Comparison of ENCODE assay signal across 8 cellular contexts in the genomic region with DNA sequence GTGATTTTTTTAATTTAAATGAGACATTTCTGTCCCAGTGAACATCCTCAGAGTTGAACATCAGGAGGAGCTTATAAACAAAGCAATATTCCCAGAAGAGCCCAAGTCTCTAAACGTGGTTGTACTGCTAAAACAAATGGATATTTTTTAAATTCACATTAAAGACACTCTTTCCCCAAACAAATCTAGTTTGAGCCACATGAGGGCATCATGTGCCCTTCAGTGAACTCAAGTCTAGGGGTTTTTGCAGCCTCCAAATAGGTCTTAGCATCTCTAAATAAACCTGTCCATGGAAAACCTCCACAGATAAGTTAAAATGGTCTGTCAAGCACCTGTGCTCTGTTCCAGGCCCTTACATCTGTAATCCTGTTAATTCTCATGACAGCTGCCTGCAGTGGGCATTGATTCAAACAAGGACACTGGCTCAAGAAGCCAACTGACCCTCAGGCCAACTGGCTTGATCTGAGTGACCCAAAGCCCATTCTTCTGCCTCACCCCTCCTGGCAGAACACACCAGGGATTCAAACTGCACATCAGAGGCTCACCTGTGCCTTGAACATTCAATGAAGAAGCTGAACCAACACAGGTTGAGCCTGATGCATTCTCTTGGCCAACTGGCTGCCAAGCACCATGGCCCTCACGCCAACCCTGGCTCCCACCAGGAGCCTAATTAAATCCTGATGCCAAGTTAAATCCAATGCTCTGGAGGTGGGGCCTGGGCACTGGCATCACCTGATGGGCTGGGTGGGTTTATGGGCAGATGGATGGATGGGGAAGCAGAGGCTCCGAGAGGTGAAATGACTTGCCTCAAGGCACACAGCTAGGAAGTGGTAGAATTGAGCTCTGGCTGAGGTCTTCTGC. TPM values are rescaled to one million over a fixed set of nuclear protein-coding genes. Genes with fewer than 3 reads are reported as not detected.
DNase-seq lines count a peak whose midpoint lies in the region; ATAC-seq, FAIRE-seq and TF ChIP-seq lines count a peak whose summit lies in the region.

No MANE protein-coding gene starts in this region.

- H3K27me3 ChIP-seq in WERI-Rb-1 (ENCODE audit: insufficient read depth, low read depth, severe bottlenecking) (no peaks in the 10 kb centered on the region), keratinocyte (ENCODE audit: control insufficient read depth, extremely low read depth, insufficient read depth, low read length) (peaks cover 7% of the 10 kb centered on the region)

- no peaks in the 10 kb centered on the region for H3K79me2 ChIP-seq in keratinocyte (ENCODE audit: control insufficient read depth, insufficient read depth, low read length)

- H3K4me1 ChIP-seq in keratinocyte (ENCODE audit: control insufficient read depth, extremely low read depth, insufficient read depth, low read length) = peaks cover 7% of the 10 kb centered on the region

- H3K9ac ChIP-seq in keratinocyte (ENCODE audit: control insufficient read depth, extremely low read depth, insufficient read depth, low read length) = no peak overlapping the region

- H3K4me3 ChIP-seq in AG10803 (ENCODE audit: low read length) = no peak overlapping the region
- no peak overlapping the region for H3K4me3 ChIP-seq in WERI-Rb-1 (ENCODE audit: low read depth, low read length)
- H3K4me3 ChIP-seq in keratinocyte (ENCODE audit: control insufficient read depth in 2 of 3, extremely low read depth in 1 of 3, insufficient read depth in 2 of 3, low read depth in 1 of 3, low read length in 3 of 3) = no peak overlapping the region

- no peak overlapping the region for H2AFZ ChIP-seq in keratinocyte (ENCODE audit: control insufficient read depth, low read length)

- peaks cover 24% of the 10 kb centered on the region for H3K36me3 ChIP-seq in WERI-Rb-1
- peaks cover 22 to 27% of the 10 kb centered on the region in 2 experiments for H3K36me3 ChIP-seq in keratinocyte (ENCODE audit: control insufficient read depth in 2 of 2, extremely low read depth in 1 of 2, insufficient read depth in 2 of 2, low read length in 2 of 2)

- dilution Hi-C loops in keratinocyte (cut with MboI; ENCODE audit: extremely low pct_ligation_motif_present, low sequenced_read_pairs) = no loop called here

- no peaks in the 10 kb centered on the region for H3K9me1 ChIP-seq in keratinocyte (ENCODE audit: control insufficient read depth, extremely low read depth, insufficient read depth, low read length)

- no peaks in the 10 kb centered on the region for H4K20me1 ChIP-seq in keratinocyte (ENCODE audit: control insufficient read depth, extremely low read depth, insufficient read depth, low read length)

- no peak overlapping the region for H3K4me2 ChIP-seq in keratinocyte (ENCODE audit: control insufficient read depth, extremely low read depth, insufficient read depth, low read depth, low read length)

- H3K9me3 ChIP-seq in WERI-Rb-1 (ENCODE audit: severe bottlenecking) (no peaks in the 10 kb centered on the region), keratinocyte (ENCODE audit: control insufficient read depth, low read depth, low read length) (no peaks in the 10 kb centered on the region)

- ATAC-seq in HG03442 (IDR thresholded peaks at IDR 0.05; ENCODE audit: unreplicated experiment) = no peak
- ATAC-seq in HG02852 (IDR thresholded peaks at IDR 0.05; ENCODE audit: unreplicated experiment) = no peak

- no peak for TF ChIP-seq POLR2A in GM12891 (IDR thresholded peaks at IDR 0.05; ENCODE audit: low read depth, low read length)

- peak; percentile 75 for DNase-seq in AG10803 (ENCODE audit: low read depth)
- no peak for DNase-seq in GM12891 (ENCODE audit: insufficient read length, low spot score)
- no peak for DNase-seq in WERI-Rb-1
- no peak for DNase-seq in keratinocyte (ENCODE audit: low read depth, low spot score)
- no peak for DNase-seq in HuH-7.5 (ENCODE audit: low spot score)
- DNase-seq in RCC 7860 (ENCODE audit: low spot score) = no peak

- H3K27ac ChIP-seq in WERI-Rb-1 = no peak overlapping the region
- H3K27ac ChIP-seq in keratinocyte (ENCODE audit: control insufficient read depth, insufficient read depth, low read length) = no peak overlapping the region

- peak; percentile 81 for TF ChIP-seq CTCF in AG10803 (conservative IDR thresholded peaks at IDR 0.05; ENCODE audit: low read length)
- TF ChIP-seq CTCF in WERI-Rb-1 (IDR thresholded peaks at IDR 0.05; ENCODE audit: low read depth, low read length) = 0 out of 2 replicates have a peak, but pooled peaks have one; percentile 27
- TF ChIP-seq CTCF in keratinocyte (optimal IDR thresholded peaks at IDR 0.05 in 1 of 3, IDR thresholded peaks at IDR 0.05 in 1 of 3, conservative IDR thresholded peaks at IDR 0.05 in 1 of 3; ENCODE audit: extremely low read depth in 1 of 3, insufficient read depth in 2 of 3, low read length in 3 of 3) = peak in 2 of 3 experiments; percentile 17 to 34

- FAIRE-seq in GM12891 (lab: Jason Lieb, UNC) (peak; percentile 40), keratinocyte (lab: Jason Lieb, UNC) (no peak), RCC 7860 (lab: Jason Lieb, UNC) (no peak)

TF ChIP-seq in GM12891, 5 proteins besides CTCF, POLR2A, EP300 and RAD21:
- TF ChIP-seq POU2F2 (IDR thresholded peaks at IDR 0.05; ENCODE audit: low read depth, low read length) (no peak), POLR2AphosphoS5 (IDR thresholded peaks at IDR 0.05; ENCODE audit: low read depth, low read length) (no peak), TAF1 (IDR thresholded peaks at IDR 0.05; ENCODE audit: low read depth, low read length) (no peak), SPI1 (IDR thresholded peaks at IDR 0.05; ENCODE audit: low read depth, low read length) (no peak), PAX5 (IDR thresholded peaks at IDR 0.05; ENCODE audit: insufficient read depth, low read length, severe bottlenecking) (no peak)

RNA-seq across cellular contexts. Expression of gene ISCU, which starts 8.6 kb away (rescaled TPM):
- 134 TPM for polyA plus RNA-seq in GM12891 (2012; ENCODE audit: low read depth, missing spikeins)
- 70.1 to 106 TPM (median 82.4 TPM) in 3 replicates for polyA plus RNA-seq in keratinocyte
- 89.9 TPM for polyA plus RNA-seq in keratinocyte (2011; ENCODE audit: low read depth)
- polyA plus RNA-seq in keratinocyte (2011; cell fraction: cytosol; rRNA removed) = 86.4 and 129 TPM in 2 replicates
- polyA plus RNA-seq in keratinocyte (2011; cell fraction: nucleus; rRNA removed) = 85.0 and 98.5 TPM in 2 replicates
- 69.9 and 117 TPM in 2 replicates for polyA plus RNA-seq in keratinocyte (2012; ENCODE audit: low replicate concordance)
- polyA minus RNA-seq in keratinocyte = 20.2 to 53.9 TPM (median 50.3 TPM) in 3 replicates
- polyA minus RNA-seq in keratinocyte (2011; cell fraction: cytosol; rRNA and poly(A)+ RNA removed) = 38.6 TPM
- 10.3 and 14.5 TPM in 2 replicates for polyA minus RNA-seq in keratinocyte (2011; cell fraction: nucleus; rRNA and poly(A)+ RNA removed)

RNA-seq across cellular contexts. Expression of gene SART3, which starts 10.0 kb away (rescaled TPM):
- 31.7 TPM for polyA plus RNA-seq in GM12891 (2012; ENCODE audit: low read depth, missing spikeins)
- 14.1 to 19.0 TPM (median 18.4 TPM) in 3 replicates for polyA plus RNA-seq in keratinocyte
- polyA plus RNA-seq in keratinocyte (2011; ENCODE audit: low read depth) = 48.8 TPM
- 10.1 and 12.8 TPM in 2 replicates for polyA plus RNA-seq in keratinocyte (2011; cell fraction: cytosol; rRNA removed)
- polyA plus RNA-seq in keratinocyte (2011; cell fraction: nucleus; rRNA removed) = 35.3 and 43.8 TPM in 2 replicates
- polyA plus RNA-seq in keratinocyte (2012; ENCODE audit: low replicate concordance) = 24.8 and 34.1 TPM in 2 replicates
- 14.2 to 45.4 TPM (median 21.3 TPM) in 3 replicates for polyA minus RNA-seq in keratinocyte
- polyA minus RNA-seq in keratinocyte (2011; cell fraction: cytosol; rRNA and poly(A)+ RNA removed) = 6.3 TPM
- 37.2 and 42.9 TPM in 2 replicates for polyA minus RNA-seq in keratinocyte (2011; cell fraction: nucleus; rRNA and poly(A)+ RNA removed)

RNA-seq across cellular contexts. Expression of gene TMEM119, which starts 26.9 kb away (rescaled TPM):
- 0.10 TPM for polyA plus RNA-seq in GM12891 (2012; ENCODE audit: low read depth, missing spikeins)
- polyA plus RNA-seq in keratinocyte = not detected in 3 replicates
- not detected for polyA plus RNA-seq in keratinocyte (2011; ENCODE audit: low read depth)
- not detected in 2 replicates for polyA plus RNA-seq in keratinocyte (2011; cell fraction: cytosol; rRNA removed)
- not detected in 2 replicates for polyA plus RNA-seq in keratinocyte (2011; cell fraction: nucleus; rRNA removed)
- not detected in 2 replicates for polyA plus RNA-seq in keratinocyte (2012; ENCODE audit: low replicate concordance)
- 0.52 TPM in 1 of 3 replicates, not detected in the others for polyA minus RNA-seq in keratinocyte
- polyA minus RNA-seq in keratinocyte (2011; cell fraction: cytosol; rRNA and poly(A)+ RNA removed) = not detected
- 0.31 TPM in 1 of 2 replicates, not detected in the other for polyA minus RNA-seq in keratinocyte (2011; cell fraction: nucleus; rRNA and poly(A)+ RNA removed)

RNA-seq across cellular contexts. Expression of gene FICD, which starts 55.9 kb away (rescaled TPM):
- polyA plus RNA-seq in GM12891 (2012; ENCODE audit: low read depth, missing spikeins) = 2.8 TPM
- 0.31 to 0.70 TPM (median 0.47 TPM) in 3 replicates for polyA plus RNA-seq in keratinocyte
- 1.5 TPM for polyA plus RNA-seq in keratinocyte (2011; ENCODE audit: low read depth)
- polyA plus RNA-seq in keratinocyte (2011; cell fraction: cytosol; rRNA removed) = 0.32 and 0.34 TPM in 2 replicates
- polyA plus RNA-seq in keratinocyte (2011; cell fraction: nucleus; rRNA removed) = 1.4 and 1.5 TPM in 2 replicates
- 0.74 and 4.5 TPM in 2 replicates for polyA plus RNA-seq in keratinocyte (2012; ENCODE audit: low replicate concordance)
- polyA minus RNA-seq in keratinocyte = 0.67 to 1.7 TPM (median 1.2 TPM) in 3 replicates
- 0.96 TPM for polyA minus RNA-seq in keratinocyte (2011; cell fraction: cytosol; rRNA and poly(A)+ RNA removed)
- 1.3 and 1.7 TPM in 2 replicates for polyA minus RNA-seq in keratinocyte (2011; cell fraction: nucleus; rRNA and poly(A)+ RNA removed)

Comparison
In these comparisons a context has a peak if more than half of its experiments do, and no peak if none do; other contexts are left out.
1. CTCF ChIP-seq: peak in every context shown above with its lines; median percentile 81 in AG10803; 27 in WERI-Rb-1; 26 in keratinocyte.